Comparison of ENCODE assay signal across 1 cellular context in the genomic region with DNA sequence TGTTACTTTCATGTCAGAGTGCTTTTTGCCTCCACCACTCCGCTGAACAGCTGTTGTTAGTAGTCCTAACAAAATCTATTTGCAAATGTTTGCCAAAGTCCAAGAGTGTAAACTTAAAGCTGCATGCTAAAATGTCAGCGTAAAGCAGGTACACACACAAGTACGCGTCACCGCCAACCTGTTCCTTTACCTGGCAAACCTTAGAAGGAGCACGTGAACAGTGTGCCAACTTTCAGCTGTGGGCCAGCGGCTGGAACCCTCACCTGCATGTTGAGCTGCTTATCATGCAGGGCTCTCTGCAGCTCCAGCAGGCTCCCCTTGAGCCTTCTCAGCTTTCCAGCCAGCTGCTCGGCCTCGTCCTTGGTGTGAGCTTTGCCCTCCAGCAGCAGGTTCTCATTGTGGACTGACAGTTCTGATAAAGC.
TF ChIP-seq lines count a peak whose summit lies in the region.

No MANE protein-coding gene starts in this region.

TF ChIP-seq in HepG2, 621 proteins besides CTCF, POLR2A, EP300 and RAD21 (continued from another document and continues in another):
- TF ChIP-seq, protein P1, sequence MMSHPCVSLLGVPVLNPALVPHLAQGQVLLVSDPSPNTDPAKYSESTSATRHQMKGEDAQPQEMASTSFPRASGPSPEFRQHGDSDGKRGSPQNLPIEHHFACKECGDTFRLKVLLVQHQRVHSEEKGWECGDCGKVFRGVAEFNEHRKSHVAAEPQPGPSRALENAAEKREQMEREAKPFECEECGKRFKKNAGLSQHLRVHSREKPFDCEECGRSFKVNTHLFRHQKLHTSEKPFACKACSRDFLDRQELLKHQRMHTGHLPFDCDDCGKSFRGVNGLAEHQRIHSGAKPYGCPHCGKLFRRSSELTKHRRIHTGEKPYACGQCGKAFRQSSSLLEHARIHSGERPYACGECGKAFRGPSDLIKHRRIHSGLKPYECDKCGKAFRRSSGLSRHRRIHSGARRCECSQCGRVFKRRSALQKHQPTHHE (CRISPR knock-in tag; IDR thresholded peaks at IDR 0.05; ENCODE audit: borderline replicate concordance), result no peak
- TF ChIP-seq JARID2 (CRISPR knock-in tag; IDR thresholded peaks at IDR 0.05; ENCODE audit: insufficient replicate concordance), result no peak
- TF ChIP-seq TAF15 (IDR thresholded peaks at IDR 0.05; ENCODE audit: low read depth, low read length, poor library complexity, severe bottlenecking), result no peak
- peak; percentile 78; the same call in 1 of the 2 replicates for TF ChIP-seq ZSCAN9 (CRISPR knock-in tag; IDR thresholded peaks at IDR 0.05; ENCODE audit: borderline replicate concordance)
- TF ChIP-seq KDM5A (IDR thresholded peaks at IDR 0.05; ENCODE audit: borderline replicate concordance, low read length), result no peak
- TF ChIP-seq ZNF557 (CRISPR knock-in tag; IDR thresholded peaks at IDR 0.05), result no peak
- TF ChIP-seq ZNF180 (CRISPR knock-in tag; IDR thresholded peaks at IDR 0.05; ENCODE audit: borderline replicate concordance, low read depth), result no peak
- TF ChIP-seq NR2C2 (CRISPR knock-in tag; IDR thresholded peaks at IDR 0.05; ENCODE audit: borderline replicate concordance), result no peak
- TF ChIP-seq HNF4A (CRISPR knock-in tag; IDR thresholded peaks at IDR 0.05), result peak; percentile 90; the same call in 1 of the 2 replicates
- TF ChIP-seq NCOA2 (CRISPR knock-in tag; IDR thresholded peaks at IDR 0.05), result peak; percentile 51; the same call in 1 of the 2 replicates
- peak; percentile 49; the same call in 1 of the 2 replicates for TF ChIP-seq CCDC6 (CRISPR knock-in tag; IDR thresholded peaks at IDR 0.05)
- TF ChIP-seq RCOR2 (CRISPR knock-in tag; IDR thresholded peaks at IDR 0.05), result peak; percentile 59; the same call in 1 of the 2 replicates
- TF ChIP-seq CBX2 (IDR thresholded peaks at IDR 0.05; ENCODE audit: low read depth, low read length), result no peak
- TF ChIP-seq CBX2 (CRISPR knock-in tag; IDR thresholded peaks at IDR 0.05; ENCODE audit: low read depth), result 0 out of 2 replicates have a peak, but pooled peaks have one; percentile 27
- no peak for TF ChIP-seq SIN3B (IDR thresholded peaks at IDR 0.05; ENCODE audit: low read length)
- TF ChIP-seq ZNF232 (CRISPR knock-in tag; IDR thresholded peaks at IDR 0.05; ENCODE audit: borderline replicate concordance), result peak; percentile 63; the same call in 1 of the 2 replicates
- TF ChIP-seq, protein P2, sequence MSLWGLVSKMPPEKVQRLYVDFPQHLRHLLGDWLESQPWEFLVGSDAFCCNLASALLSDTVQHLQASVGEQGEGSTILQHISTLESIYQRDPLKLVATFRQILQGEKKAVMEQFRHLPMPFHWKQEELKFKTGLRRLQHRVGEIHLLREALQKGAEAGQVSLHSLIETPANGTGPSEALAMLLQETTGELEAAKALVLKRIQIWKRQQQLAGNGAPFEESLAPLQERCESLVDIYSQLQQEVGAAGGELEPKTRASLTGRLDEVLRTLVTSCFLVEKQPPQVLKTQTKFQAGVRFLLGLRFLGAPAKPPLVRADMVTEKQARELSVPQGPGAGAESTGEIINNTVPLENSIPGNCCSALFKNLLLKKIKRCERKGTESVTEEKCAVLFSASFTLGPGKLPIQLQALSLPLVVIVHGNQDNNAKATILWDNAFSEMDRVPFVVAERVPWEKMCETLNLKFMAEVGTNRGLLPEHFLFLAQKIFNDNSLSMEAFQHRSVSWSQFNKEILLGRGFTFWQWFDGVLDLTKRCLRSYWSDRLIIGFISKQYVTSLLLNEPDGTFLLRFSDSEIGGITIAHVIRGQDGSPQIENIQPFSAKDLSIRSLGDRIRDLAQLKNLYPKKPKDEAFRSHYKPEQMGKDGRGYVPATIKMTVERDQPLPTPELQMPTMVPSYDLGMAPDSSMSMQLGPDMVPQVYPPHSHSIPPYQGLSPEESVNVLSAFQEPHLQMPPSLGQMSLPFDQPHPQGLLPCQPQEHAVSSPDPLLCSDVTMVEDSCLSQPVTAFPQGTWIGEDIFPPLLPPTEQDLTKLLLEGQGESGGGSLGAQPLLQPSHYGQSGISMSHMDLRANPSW (CRISPR knock-in tag; IDR thresholded peaks at IDR 0.05; ENCODE audit: borderline replicate concordance), result no peak
- TF ChIP-seq ZNF737 (CRISPR knock-in tag; IDR thresholded peaks at IDR 0.05; ENCODE audit: borderline replicate concordance), result peak; percentile 69; the same call in 1 of the 2 replicates
- peak; percentile 52; the same call in 1 of the 2 replicates for TF ChIP-seq ZBTB25 (CRISPR knock-in tag; IDR thresholded peaks at IDR 0.05)
- TF ChIP-seq ARID4A (CRISPR knock-in tag; IDR thresholded peaks at IDR 0.05; ENCODE audit: borderline replicate concordance), result peak; percentile 80
- peak; percentile 54; the same call in 1 of the 2 replicates for TF ChIP-seq ATF1 (CRISPR knock-in tag; IDR thresholded peaks at IDR 0.05)
- TF ChIP-seq SIN3A (IDR thresholded peaks at IDR 0.05; ENCODE audit: borderline replicate concordance, low read depth, low read length), result 0 out of 2 replicates have a peak, but pooled peaks have one; percentile 48
- TF ChIP-seq TCF7 (IDR thresholded peaks at IDR 0.05; ENCODE audit: low read depth), result peak; percentile 19; the same call in 1 of the 2 replicates
- TF ChIP-seq TBP (CRISPR knock-in tag; IDR thresholded peaks at IDR 0.05), result no peak
- TF ChIP-seq ZSCAN21 (CRISPR knock-in tag; IDR thresholded peaks at IDR 0.05; ENCODE audit: borderline replicate concordance), result peak; percentile 45; the same call in 1 of the 2 replicates
- TF ChIP-seq IKZF5 (CRISPR knock-in tag; IDR thresholded peaks at IDR 0.05), result peak; percentile 92
- TF ChIP-seq RARG (CRISPR knock-in tag; IDR thresholded peaks at IDR 0.05; ENCODE audit: low read depth), result no peak
- TF ChIP-seq ZNF354B (CRISPR knock-in tag; IDR thresholded peaks at IDR 0.05), result no peak
- TF ChIP-seq RXRA (CRISPR knock-in tag; IDR thresholded peaks at IDR 0.05), result peak; percentile 61; the same call in 1 of the 2 replicates
- no peak for TF ChIP-seq NKX3-1 (CRISPR knock-in tag; IDR thresholded peaks at IDR 0.05)
- peak; percentile 37; the same call in 1 of the 2 replicates for TF ChIP-seq ZNF709 (CRISPR knock-in tag; IDR thresholded peaks at IDR 0.05)
- peak; percentile 36; the same call in 1 of the 2 replicates for TF ChIP-seq SMAD3 (CRISPR knock-in tag; IDR thresholded peaks at IDR 0.05)
- TF ChIP-seq FUBP1 (CRISPR knock-in tag; IDR thresholded peaks at IDR 0.05; ENCODE audit: borderline replicate concordance), result 0 out of 2 replicates have a peak, but pooled peaks have one; percentile 72
- no peak for TF ChIP-seq LCORL (IDR thresholded peaks at IDR 0.05)
- TF ChIP-seq LCORL (CRISPR knock-in tag; IDR thresholded peaks at IDR 0.05), result peak; percentile 90
- no peak for TF ChIP-seq ZNF747 (CRISPR knock-in tag; IDR thresholded peaks at IDR 0.05; ENCODE audit: borderline replicate concordance)
- peak; percentile 89 for TF ChIP-seq GATAD2A (CRISPR knock-in tag; IDR thresholded peaks at IDR 0.05)
- TF ChIP-seq NFYB (CRISPR knock-in tag; IDR thresholded peaks at IDR 0.05), result no peak
- peak; percentile 95; the same call in 1 of the 2 replicates for TF ChIP-seq TOE1 (CRISPR knock-in tag; IDR thresholded peaks at IDR 0.05)
- no peak for TF ChIP-seq SMARCC2 (IDR thresholded peaks at IDR 0.05)
- TF ChIP-seq CBX5 (CRISPR knock-in tag; IDR thresholded peaks at IDR 0.05; ENCODE audit: borderline replicate concordance), result 0 out of 2 replicates have a peak, but pooled peaks have one; percentile 53
- no peak for TF ChIP-seq ARNT2 (CRISPR knock-in tag; IDR thresholded peaks at IDR 0.05; ENCODE audit: low read depth)
- peak; percentile 70; the same call in 1 of the 3 replicates for TF ChIP-seq MXI1 (IDR thresholded peaks at IDR 0.05; ENCODE audit: borderline replicate concordance, low read depth, low read length)
- no peak for TF ChIP-seq ZNF678 (CRISPR knock-in tag; IDR thresholded peaks at IDR 0.05)
- TF ChIP-seq CENPX (CRISPR knock-in tag; IDR thresholded peaks at IDR 0.05), result no peak
- TF ChIP-seq SP2 (CRISPR knock-in tag; IDR thresholded peaks at IDR 0.05), result no peak
- TF ChIP-seq, protein P3, sequence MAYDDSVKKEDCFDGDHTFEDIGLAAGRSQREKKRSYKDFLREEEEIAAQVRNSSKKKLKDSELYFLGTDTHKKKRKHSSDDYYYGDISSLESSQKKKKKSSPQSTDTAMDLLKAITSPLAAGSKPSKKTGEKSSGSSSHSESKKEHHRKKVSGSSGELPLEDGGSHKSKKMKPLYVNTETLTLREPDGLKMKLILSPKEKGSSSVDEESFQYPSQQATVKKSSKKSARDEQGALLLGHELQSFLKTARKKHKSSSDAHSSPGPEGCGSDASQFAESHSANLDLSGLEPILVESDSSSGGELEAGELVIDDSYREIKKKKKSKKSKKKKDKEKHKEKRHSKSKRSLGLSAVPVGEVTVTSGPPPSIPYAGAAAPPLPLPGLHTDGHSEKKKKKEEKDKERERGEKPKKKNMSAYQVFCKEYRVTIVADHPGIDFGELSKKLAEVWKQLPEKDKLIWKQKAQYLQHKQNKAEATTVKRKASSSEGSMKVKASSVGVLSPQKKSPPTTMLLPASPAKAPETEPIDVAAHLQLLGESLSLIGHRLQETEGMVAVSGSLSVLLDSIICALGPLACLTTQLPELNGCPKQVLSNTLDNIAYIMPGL (CRISPR knock-in tag; IDR thresholded peaks at IDR 0.05; ENCODE audit: borderline replicate concordance in 1 of 2, low read depth in 1 of 2), result peak; percentile 63 to 71; a peak in 2 of 4 replicates
- 0 out of 2 replicates have a peak, but pooled peaks have one; percentile 32 for TF ChIP-seq SSRP1 (CRISPR knock-in tag; IDR thresholded peaks at IDR 0.05)
- TF ChIP-seq ZNF672 (CRISPR knock-in tag; IDR thresholded peaks at IDR 0.05), result no peak
- TF ChIP-seq, protein P4, sequence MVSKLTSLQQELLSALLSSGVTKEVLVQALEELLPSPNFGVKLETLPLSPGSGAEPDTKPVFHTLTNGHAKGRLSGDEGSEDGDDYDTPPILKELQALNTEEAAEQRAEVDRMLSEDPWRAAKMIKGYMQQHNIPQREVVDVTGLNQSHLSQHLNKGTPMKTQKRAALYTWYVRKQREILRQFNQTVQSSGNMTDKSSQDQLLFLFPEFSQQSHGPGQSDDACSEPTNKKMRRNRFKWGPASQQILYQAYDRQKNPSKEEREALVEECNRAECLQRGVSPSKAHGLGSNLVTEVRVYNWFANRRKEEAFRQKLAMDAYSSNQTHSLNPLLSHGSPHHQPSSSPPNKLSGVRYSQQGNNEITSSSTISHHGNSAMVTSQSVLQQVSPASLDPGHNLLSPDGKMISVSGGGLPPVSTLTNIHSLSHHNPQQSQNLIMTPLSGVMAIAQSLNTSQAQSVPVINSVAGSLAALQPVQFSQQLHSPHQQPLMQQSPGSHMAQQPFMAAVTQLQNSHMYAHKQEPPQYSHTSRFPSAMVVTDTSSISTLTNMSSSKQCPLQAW (CRISPR knock-in tag; IDR thresholded peaks at IDR 0.05), result peak; percentile 80; the same call in 1 of the 2 replicates
